Comparison of ENCODE assay signal across 14 cellular contexts in genomic region chr12:103958621-103959020, GRCh38. TPM values are rescaled to one million over a fixed set of nuclear protein-coding genes. Genes with fewer than 3 reads are reported as not detected.
A peak's percentile ranks its signal among the peaks of the same experiment; 100 is the strongest.
DNase-seq lines count a peak whose midpoint lies in the region; ATAC-seq and TF ChIP-seq lines count a peak whose summit lies in the region.
"Had no signal": no experiment of that assay in that cellular context is flagged by ENCODE, and none has a peak within 500 bp of the region (broad histone marks: within the 10 kb centered on the region; RNA-seq: fewer than 3 reads in every experiment).

No MANE protein-coding gene starts in this region.

- H3K27ac Mint-ChIP-seq in CD4-positive, alpha-beta T cell = peak overlapping the region; percentile 55
- H3K27ac Mint-ChIP-seq in T-cell = peak overlapping the region in 1 of 2 donors; percentile 44
- peak overlapping the region in 9 of 10 donors; percentile 14 to 79 (median 52) for H3K27ac Mint-ChIP-seq in naive thymus-derived CD8-positive, alpha-beta T cell

- H3K4me3 ChIP-seq in ACC112 (ENCODE audit: low read depth, low read length) = no peak overlapping the region
- H3K4me3 ChIP-seq: GM12878, thyroid gland had no signal

- no peak for ATAC-seq in CD4-positive, alpha-beta T cell (ENCODE audit: poor library complexity)
- no peak for ATAC-seq in T-cell (replicated peaks in 1 of 4)
- ATAC-seq in naive thymus-derived CD8-positive, alpha-beta T cell = no peak
- ATAC-seq: foreskin keratinocyte, GM12878 had no signal

- peak overlapping the region; percentile 53 for H3K27ac ChIP-seq in ACC112 (ENCODE audit: low read depth, low read length)
- no peak overlapping the region for H3K27ac ChIP-seq in CD4-positive, alpha-beta T cell (ENCODE audit: low read depth, low read length)
- H3K27ac ChIP-seq: foreskin keratinocyte had no signal

- no peak for DNase-seq in CD4-positive, alpha-beta T cell
- DNase-seq in T-cell (no peak), occipital lobe (lab: John Stamatoyannopoulos, UW) (no peak), NCI-H510A treated with DMSO at 0.1 percent for 48 hours (lab: John Stamatoyannopoulos, UW) (no peak), amniotic stem cell (lab: John Stamatoyannopoulos, UW) (no peak)
- DNase-seq in naive thymus-derived CD8-positive, alpha-beta T cell = no peak
- DNase-seq: CD4-positive, CD25-positive, alpha-beta regulatory T cell; foreskin keratinocyte; NCI-H187; NCI-H510A; stimulated activated CD4-positive, alpha-beta T cell treated with anti-CD3 and anti-CD28 coated beads, Interleukin-4, amount 100 ng/mL, for 4 hours; thyroid gland had no signal

- H3K9me3 Mint-ChIP-seq in CD4-positive, alpha-beta T cell = no peaks in the 10 kb centered on the region
- no peaks in the 10 kb centered on the region for H3K9me3 Mint-ChIP-seq in T-cell
- no peaks in the 10 kb centered on the region for H3K9me3 Mint-ChIP-seq in naive thymus-derived CD8-positive, alpha-beta T cell
- H3K9me3 Mint-ChIP-seq: CD4-positive, CD25-positive, alpha-beta regulatory T cell had no signal

- peaks cover 26% of the 10 kb centered on the region for H3K36me3 Mint-ChIP-seq in CD4-positive, alpha-beta T cell (ENCODE audit: low read depth)
- H3K36me3 Mint-ChIP-seq in T-cell = peaks cover 5% of the 10 kb centered on the region
- peaks cover 0 to 5% (median 2%) of the 10 kb centered on the region in 3 donors for H3K36me3 Mint-ChIP-seq in naive thymus-derived CD8-positive, alpha-beta T cell

- H3K36me3 ChIP-seq in ACC112 (ENCODE audit: insufficient read depth, low read length) = 0 out of 2 replicates have a peak, but pooled peaks cover 8% of the 10 kb centered on the region

- H3K27me3 Mint-ChIP-seq in CD4-positive, alpha-beta T cell = no peaks in the 10 kb centered on the region
- H3K27me3 Mint-ChIP-seq in T-cell = no peaks in the 10 kb centered on the region
- no peaks in the 10 kb centered on the region for H3K27me3 Mint-ChIP-seq in naive thymus-derived CD8-positive, alpha-beta T cell
- H3K27me3 Mint-ChIP-seq: CD4-positive, CD25-positive, alpha-beta regulatory T cell had no signal

- intact Hi-C loops in CD4-positive, alpha-beta T cell (cut with DNase I, micrococcal nuclease) = loop anchor here in 1 of 2 experiments (5.0 kb wide), 1 partner anchor 1149 kb away; the partner anchor contains the start of gene WASHC4

- H2AFZ ChIP-seq in ACC112 (ENCODE audit: low read length, unreplicated experiment) = peak overlapping the region; percentile 18

- H3K4me1 ChIP-seq in ACC112 (ENCODE audit: control insufficient read depth, insufficient read depth, low read length, unreplicated experiment) = peaks cover 14% of the 10 kb centered on the region

- CTCF ChIA-PET in CD4-positive, alpha-beta T cell (lab: Charles Lee) = no interaction called here
- CTCF ChIA-PET in T-cell (lab: Charles Lee) = no interaction called here

- H3K9me3 ChIP-seq in CD4-positive, alpha-beta T cell (ENCODE audit: control insufficient read depth, low read length) = no peaks in the 10 kb centered on the region
- H3K9me3 ChIP-seq: thyroid gland had no signal

- peaks cover 32% of the 10 kb centered on the region for H3K79me2 ChIP-seq in ACC112 (ENCODE audit: control insufficient read depth, insufficient read depth, low read length, unreplicated experiment)

- POLR2A ChIA-PET in CD4-positive, alpha-beta T cell (lab: Charles Lee) = interaction anchor here (2.0 to 5.3 kb wide), 3 partner anchors 7 to 29 kb away, joined by 13 to 144 read pairs (median 75); partner anchors contain the start of genes HSP90B1 and TDG
- POLR2A ChIA-PET in T-cell (lab: Charles Lee) = no interaction called here
- POLR2A ChIA-PET in naive thymus-derived CD8-positive, alpha-beta T cell (lab: Charles Lee) = interaction anchor here (1.7 to 4.6 kb wide), 2 partner anchors 11 to 29 kb away, joined by 3 to 72 read pairs; partner anchors contain the start of gene HSP90B1

- peaks cover 33% of the 10 kb centered on the region for H3K4me1 Mint-ChIP-seq in CD4-positive, alpha-beta T cell (ENCODE audit: low read depth)
- H3K4me1 Mint-ChIP-seq in T-cell = peaks cover 34 to 42% (median 35%) of the 10 kb centered on the region in 3 donors
- H3K4me1 Mint-ChIP-seq in naive thymus-derived CD8-positive, alpha-beta T cell = peaks cover 13 to 43% (median 35%) of the 10 kb centered on the region in 4 donors

- H3K27me3 ChIP-seq in ACC112 (ENCODE audit: insufficient read depth, low read length) = no peaks in the 10 kb centered on the region
- H3K27me3 ChIP-seq in CD4-positive, alpha-beta T cell (ENCODE audit: control insufficient read depth, insufficient read depth, low read length) = no peaks in the 10 kb centered on the region
- H3K27me3 ChIP-seq: foreskin keratinocyte, thyroid gland had no signal

- TF ChIP-seq CTCF in CD4-positive, alpha-beta T cell (IDR thresholded peaks at IDR 0.05) = no peak

- peak overlapping the region; percentile 30 for H3K4me3 Mint-ChIP-seq in CD4-positive, alpha-beta T cell
- peak overlapping the region in 2 of 3 donors; percentile 18 to 29 for H3K4me3 Mint-ChIP-seq in T-cell
- H3K4me3 Mint-ChIP-seq in naive thymus-derived CD8-positive, alpha-beta T cell = peak overlapping the region in 6 of 10 donors; percentile 13 to 72 (median 58)

RNA-seq across cellular contexts. Expression of gene TDG, which starts 7.1 kb away (rescaled TPM):
- 10 to 100 TPM; 27.5 to 29.6 TPM for total RNA-seq in CD4-positive, alpha-beta T cell
- total RNA-seq in T-cell (10 to 100 TPM; 25.0 to 32.4 (median 30.0) TPM), occipital lobe (61.1 TPM)
- 10 to 100 TPM; 35.3 to 38.5 TPM for total RNA-seq in naive thymus-derived CD8-positive, alpha-beta T cell
- 10 to 100 TPM; 19.0 to 21.4 (median 20.0) TPM for polyA plus RNA-seq in naive thymus-derived CD8-positive, alpha-beta T cell

RNA-seq across cellular contexts. Expression of gene HSP90B1, which starts 28.4 kb away (rescaled TPM):
- total RNA-seq in CD4-positive, alpha-beta T cell = 100 to 1,000 TPM; 201 to 212 TPM
- total RNA-seq in T-cell (100 to 1,000 TPM; 240 to 310 (median 290) TPM), occipital lobe (131 TPM)
- total RNA-seq in naive thymus-derived CD8-positive, alpha-beta T cell = 100 to 1,000 TPM; 279 to 297 TPM
- 100 to 1,000 TPM; 174 to 223 (median 206) TPM for polyA plus RNA-seq in naive thymus-derived CD8-positive, alpha-beta T cell

Comparison
In these comparisons a context has a peak if more than half of its experiments do, and no peak if none do; other contexts are left out.
1. POLR2A ChIA-PET loops: an anchor here in CD4-positive, alpha-beta T cell (2.0 to 5.3 kb wide) and naive thymus-derived CD8-positive, alpha-beta T cell (1.7 to 4.6 kb wide); none called in T-cell.